Comparison of ENCODE assay signal across 9 cellular contexts in the genomic region with DNA sequence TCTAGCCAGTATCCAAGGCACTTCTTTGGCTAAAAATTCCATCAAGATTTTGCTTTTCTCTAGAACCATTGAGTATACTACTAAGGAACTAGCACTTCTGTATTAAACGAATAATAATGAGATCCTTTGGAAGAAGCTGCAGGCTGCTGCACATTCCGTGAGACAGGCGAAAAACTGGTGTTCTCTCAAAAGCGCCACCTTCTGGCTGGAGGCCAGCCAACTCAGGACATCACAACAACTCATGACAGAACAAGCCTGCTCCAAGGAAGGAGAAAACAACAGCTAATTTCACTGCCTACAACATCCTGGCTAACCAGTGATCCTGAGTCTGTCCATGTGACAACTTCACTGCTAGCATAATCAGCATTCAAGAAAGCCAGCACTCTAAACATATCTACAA.
A peak's percentile ranks its signal among the peaks of the same experiment; 100 is the strongest.
DNase-seq lines count a peak whose midpoint lies in the region; ATAC-seq and TF ChIP-seq lines count a peak whose summit lies in the region.
"Had no signal": no experiment of that assay in that cellular context is flagged by ENCODE, and none has a peak within 500 bp of the region (broad histone marks: within the 10 kb centered on the region; RNA-seq: fewer than 3 reads in every experiment).

No MANE protein-coding gene starts in this region.

- no peak overlapping the region for H3K27ac ChIP-seq in Panc1 (ENCODE audit: low read length)

- H3K36me3 ChIP-seq in Panc1 (ENCODE audit: control insufficient read depth, insufficient read depth, low read length), result no peaks in the 10 kb centered on the region

- H3K9me3 ChIP-seq in Panc1 (ENCODE audit: control insufficient read depth, insufficient read depth, low read depth, low read length), result no peaks in the 10 kb centered on the region

- no peaks in the 10 kb centered on the region for H3K27me3 ChIP-seq in Panc1 (ENCODE audit: control insufficient read depth, insufficient read depth, low read length)

- no peak for ATAC-seq in Panc1
- no peak for ATAC-seq in HG03520 (IDR thresholded peaks at IDR 0.05; ENCODE audit: unreplicated experiment)
- no peak for ATAC-seq in GM19452 (IDR thresholded peaks at IDR 0.05; ENCODE audit: unreplicated experiment)

- DNase-seq in GM12864 (ENCODE audit: low read depth) (peak; percentile 22), HCEC 1CT (peak; percentile 48), Panc1 (ENCODE audit: low read depth, low spot score) (peak; percentile 4), dermis microvascular lymphatic vessel endothelial cell (ENCODE audit: low read depth in 2 of 2) (peak; percentile 16 to 51)
- peak; percentile 19 for DNase-seq in stimulated activated CD4-positive, alpha-beta T cell treated with anti-CD3 and anti-CD28 coated beads, Interleukin-12 subunit alpha, Interleukin-12 subunit beta, amount 100 ng/mL, for 4 hours
- DNase-seq: activated B cell treated with CpG ODN at 0.5 μM for 24 hours, naive B cell had no signal

- H3K4me1 ChIP-seq in Panc1 (ENCODE audit: control insufficient read depth, insufficient read depth, low read length), result no peaks in the 10 kb centered on the region

- CTCF ChIA-PET in Panc1 (lab: Charles Lee), result no interaction called here

- peak; percentile 75 for TF ChIP-seq CTCF in GM12864 (IDR thresholded peaks at IDR 0.05; ENCODE audit: low read depth, low read length, missing control alignments)
- TF ChIP-seq CTCF in Panc1 (IDR thresholded peaks at IDR 0.05), result peak; percentile 51

- H3K4me3 ChIP-seq in GM12864 (ENCODE audit: low read depth, low read length) (no peak overlapping the region), Panc1 (ENCODE audit: low read depth in 2 of 2, low read length in 2 of 2) (no peak overlapping the region)

- POLR2A ChIA-PET in Panc1 (lab: Charles Lee), result no interaction called here

- intact Hi-C loops in Panc1 (cut with micrococcal nuclease; ENCODE audit: unreplicated experiment), result no loop called here

- BruUV-seq in Panc1 (replicated peaks; lab: Mats Ljungman, UMichigan), result no TSS peak

- in situ Hi-C loops in Panc1 (cut with HindIII; ENCODE audit: low pct_unique_long_range_greater_than_20kb, low sequenced_read_pairs), result no loop called here
